Comparison of ENCODE assay signal across 8 cellular contexts in genomic region chr9:129460323-129461261, GRCh38.
DNase-seq lines count a peak whose midpoint lies in the region; ATAC-seq, FAIRE-seq and TF ChIP-seq lines count a peak whose summit lies in the region.

No MANE protein-coding gene starts in this region.

- peak overlapping the region; percentile 76 for H3K4me3 Mint-ChIP-seq in WTC11

- peaks cover 23% of the 10 kb centered on the region for H3K4me1 Mint-ChIP-seq in WTC11

- H3K9me3 ChIP-seq in mammary epithelial cell (replicated peaks; ENCODE audit: insufficient read depth, low read length): no peaks in the 10 kb centered on the region
- no peaks in the 10 kb centered on the region for H3K9me3 ChIP-seq in skeletal muscle tissue (ENCODE audit: control insufficient read depth in 3 of 3, low read length in 3 of 3)

- no peak overlapping the region for H3K27ac Mint-ChIP-seq in WTC11

- peak overlapping the region; percentile 63 for H3K27ac ChIP-seq in mammary epithelial cell (ENCODE audit: insufficient read depth, low read depth, low read length)
- H3K27ac ChIP-seq in skeletal muscle tissue (ENCODE audit: low read depth, low read length): peak overlapping the region; percentile 94

- in situ Hi-C loops in mammary epithelial cell (cut with MboI; ENCODE audit: low sequenced_read_pairs in 2 of 2): no loop called here

- H3K27me3 ChIP-seq in mammary epithelial cell (ENCODE audit: insufficient read depth, low read length) (no peaks in the 10 kb centered on the region), skeletal muscle tissue (ENCODE audit: control insufficient read depth in 3 of 3, insufficient read depth in 3 of 3, low read length in 3 of 3) (no peaks in the 10 kb centered on the region)

- peak overlapping the region; percentile 82 for H2AFZ ChIP-seq in mammary epithelial cell (ENCODE audit: low read depth, low read length)

- H3K4me1 ChIP-seq in mammary epithelial cell (ENCODE audit: insufficient read depth, low read length): peaks cover 28% of the 10 kb centered on the region
- peaks cover 34 to 40% (median 39%) of the 10 kb centered on the region in 3 donors for H3K4me1 ChIP-seq in skeletal muscle tissue (ENCODE audit: control insufficient read depth in 3 of 3, insufficient read depth in 3 of 3, low read length in 3 of 3)

- dilution Hi-C loops in mammary epithelial cell (cut with HindIII; ENCODE audit: low sequenced_read_pairs): no loop called here

- no peaks in the 10 kb centered on the region for H3K9me3 Mint-ChIP-seq in WTC11

- intact Hi-C loops in mammary epithelial cell (cut with micrococcal nuclease): loop anchor here (2.0 to 5.0 kb wide), 2 partner anchors 22 to 37 kb away; no protein-coding TSS in a partner anchor

- no peaks in the 10 kb centered on the region for H3K36me3 Mint-ChIP-seq in WTC11

- H3K4me3 ChIP-seq in mammary epithelial cell (replicated peaks in 1 of 3; ENCODE audit: insufficient read depth in 1 of 3, low read depth in 2 of 3, low read length in 3 of 3): peak overlapping the region in 2 of 3 experiments; percentile 27 to 48
- peak overlapping the region; percentile 61 to 75 (median 70) for H3K4me3 ChIP-seq in skeletal muscle tissue (ENCODE audit: low read length in 3 of 3)

- TSS peak; percentile 45 for BruUV-seq in mammary epithelial cell (replicated peaks; lab: Mats Ljungman, UMichigan)

- peaks cover 22% of the 10 kb centered on the region for H3K27me3 Mint-ChIP-seq in WTC11 (ENCODE audit: low read depth)

- FAIRE-seq in GM12891 (lab: Jason Lieb, UNC): peak; percentile 94

- H4K20me1 ChIP-seq in mammary epithelial cell (ENCODE audit: insufficient read depth, low read length): no peaks in the 10 kb centered on the region

- 0 out of 2 replicates have a peak, but pooled peaks have one; percentile 35 for TF ChIP-seq POLR2A in GM12891 (IDR thresholded peaks at IDR 0.05; ENCODE audit: low read depth, low read length)

- no peaks in the 10 kb centered on the region for H3K79me2 ChIP-seq in mammary epithelial cell (ENCODE audit: insufficient read depth, low read length)

- peak; percentile 99 for DNase-seq in GM12891 (ENCODE audit: insufficient read length, low spot score)
- peak; percentile 98 for DNase-seq in NCI-H2171 treated with DMSO at 0.1 percent for 48 hours (lab: John Stamatoyannopoulos, UW)
- peak; percentile 82 for DNase-seq in WTC11 (ENCODE audit: low spot score)
- DNase-seq in mammary epithelial cell: peak; percentile 92
- peak; percentile 95 for DNase-seq in iPS-NIHi11 (ENCODE audit: low spot score)
- no peak for DNase-seq in OCI-M2 (lab: John Stamatoyannopoulos, UW; ENCODE audit: unreplicated experiment)

- WGBS in mammary epithelial cell (ENCODE audit: low coverage, missing lambda C conversion rate): 8% methylated on average over 32 of the region's 51 CpGs

- H3K9ac ChIP-seq in mammary epithelial cell (ENCODE audit: insufficient read depth, low read length): peak overlapping the region; percentile 81
- peak overlapping the region; percentile 82 to 96 (median 85) for H3K9ac ChIP-seq in skeletal muscle tissue (ENCODE audit: low read depth in 1 of 3, low read length in 3 of 3)

- POLR2A ChIA-PET in WTC11 (lab: Charles Lee): interaction anchor here (0.6 to 1.9 kb wide), 11 partner anchors 9 to 355 kb away, joined by 3 to 12 read pairs (median 4); no protein-coding TSS in a partner anchor

- ATAC-seq in HG03064 (IDR thresholded peaks at IDR 0.05; ENCODE audit: low read depth, unreplicated experiment) (peak; percentile 57), WTC11 (peak; percentile 69)

- peak overlapping the region; percentile 86 for H3K4me2 ChIP-seq in mammary epithelial cell (ENCODE audit: insufficient read depth, low read depth, low read length)

- H3K36me3 ChIP-seq in mammary epithelial cell (ENCODE audit: insufficient read depth, low read length): no peaks in the 10 kb centered on the region
- H3K36me3 ChIP-seq in skeletal muscle tissue (ENCODE audit: control insufficient read depth in 3 of 3, insufficient read depth in 3 of 3, low read length in 3 of 3): no peaks in the 10 kb centered on the region

- CTCF ChIA-PET in WTC11 (lab: Charles Lee) (interaction anchor here (0.6 to 3.4 kb wide), 25 partner anchors 9 to 329 kb away, joined by 3 to 20 read pairs (median 5); no protein-coding TSS in a partner anchor), mammary epithelial cell (lab: Charles Lee; ENCODE audit: low non-redundant PET) (interaction anchor here (0.5 to 0.9 kb wide), 2 partner anchors 317 to 991 kb away, joined by 3 read pairs; no protein-coding TSS in a partner anchor)

- no peak for TF ChIP-seq CTCF in WTC11 (IDR thresholded peaks at IDR 0.05)
- peak in 1 of 2 donors; percentile 4 for TF ChIP-seq CTCF in mammary epithelial cell (conservative IDR thresholded peaks at IDR 0.05 in 1 of 2, IDR thresholded peaks at IDR 0.05 in 1 of 2; ENCODE audit: extremely low read depth in 1 of 2, insufficient read depth in 1 of 2, low read depth in 1 of 2, low read length in 2 of 2)

TF ChIP-seq in GM12891, 5 proteins besides CTCF, POLR2A, EP300 and RAD21:
- TF ChIP-seq TAF1 (IDR thresholded peaks at IDR 0.05; ENCODE audit: low read depth, low read length) (no peak), POLR2AphosphoS5 (IDR thresholded peaks at IDR 0.05; ENCODE audit: low read depth, low read length) (no peak), POU2F2 (IDR thresholded peaks at IDR 0.05; ENCODE audit: low read depth, low read length) (peak; percentile 35; the same call in 1 of the 2 replicates), SPI1 (IDR thresholded peaks at IDR 0.05; ENCODE audit: low read depth, low read length) (peak; percentile 87), PAX5 (IDR thresholded peaks at IDR 0.05; ENCODE audit: insufficient read depth, low read length, severe bottlenecking) (no peak)

TF ChIP-seq in WTC11, 78 proteins besides CTCF, POLR2A, EP300 and RAD21:
- TF ChIP-seq MXD4 (CRISPR knock-in tag; IDR thresholded peaks at IDR 0.05; ENCODE audit: borderline replicate concordance): no peak
- 0 out of 2 replicates have a peak, but pooled peaks have one; percentile 29 for TF ChIP-seq GABPB1 (CRISPR knock-in tag; IDR thresholded peaks at IDR 0.05)
- 0 out of 2 replicates have a peak, but pooled peaks have one; percentile 11 for TF ChIP-seq USF1 (CRISPR knock-in tag; IDR thresholded peaks at IDR 0.05)
